In the genomic region with DNA sequence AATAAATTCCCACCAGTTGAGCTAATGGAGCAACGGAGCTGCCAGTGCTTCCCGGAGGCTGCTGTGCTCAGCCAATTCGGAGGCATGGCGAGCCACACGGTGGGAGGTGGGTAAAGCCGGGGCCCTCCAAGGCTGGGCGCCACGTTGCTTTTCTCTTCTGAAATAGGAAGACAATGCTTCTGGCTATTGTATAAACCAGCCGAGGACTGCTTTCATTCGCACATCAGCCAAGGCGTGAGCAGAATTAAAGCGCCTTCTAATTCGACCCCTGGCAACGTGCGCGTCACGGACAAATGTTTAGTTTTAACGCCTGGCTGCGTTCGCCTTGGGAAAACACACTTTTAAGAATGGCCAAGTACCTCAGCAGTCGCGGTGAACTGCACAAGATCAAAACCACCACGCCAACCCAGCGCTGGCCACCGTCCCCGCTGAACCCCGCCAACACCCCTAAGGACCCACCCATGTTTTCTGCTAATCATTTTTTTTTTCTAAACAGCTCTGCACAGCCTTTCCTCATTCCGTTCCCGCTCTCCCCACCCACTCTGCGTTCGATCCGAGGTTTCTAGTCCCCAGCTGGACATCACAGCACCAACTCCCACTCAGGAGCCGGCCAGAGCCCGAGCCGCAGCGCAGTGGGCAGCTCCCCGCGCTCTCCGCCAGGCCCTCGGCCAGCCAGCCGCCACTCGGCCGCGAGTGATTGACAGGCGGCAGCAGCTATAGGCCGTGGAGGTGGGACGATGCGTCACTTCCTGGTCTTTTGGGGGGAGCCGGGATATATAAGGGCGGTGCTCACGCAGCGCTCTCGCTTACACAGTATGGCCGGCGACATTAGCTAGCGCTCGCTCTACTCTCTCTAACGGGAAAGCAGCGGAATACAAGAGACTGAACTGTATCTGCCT, we compare ENCODE assay signal across 8 cellular contexts. TPM values are rescaled to one million over a fixed set of nuclear protein-coding genes. Genes with fewer than 3 reads are reported as not detected.
DNase-seq lines count a peak whose midpoint lies in the region; ATAC-seq, FAIRE-seq and TF ChIP-seq lines count a peak whose summit lies in the region.

A gene (plus strand): TSS at position 805 of the 899 bp plus-strand sequence. CDS start 321 bp downstream, outside the sequence.

- H3K27ac Mint-ChIP-seq in T-cell (peak within 1 kb of the TSS; percentile 98), type B pancreatic cell (peak within 1 kb of the TSS; percentile 99)

- intact Hi-C loops in cardiac septum (cut with DNase I): loop anchor here (1.0 to 10.0 kb wide), 3 partner anchors 59 to 191 kb away; a partner anchor contains a TSS

- peak; percentile 75 for ATAC-seq in HG02840 (IDR thresholded peaks at IDR 0.05; ENCODE audit: low FRiP score, unreplicated experiment)
- peak; percentile 78 to 80 (median 78) for ATAC-seq in T-cell (replicated peaks in 1 of 4)

- 0 to 1% (median 0%) methylated on average over 59 of the region's 59 CpGs for WGBS in adipose tissue, 3 donors

- POLR2A ChIA-PET in T-cell (lab: Charles Lee): interaction anchor here (0.5 to 8.1 kb wide), 56 partner anchors 8 to 1780 kb away, joined by 3 to 311 read pairs (median 4); a partner anchor contains a TSS

- no peaks in the 10 kb centered on the region for H3K27me3 Mint-ChIP-seq in T-cell
- H3K27me3 Mint-ChIP-seq in type B pancreatic cell: peaks cover 2% of the 10 kb centered on the region

- DNase-seq in GM12891 (ENCODE audit: insufficient read length, low spot score) (peak; percentile 84), NCI-H1436 treated with DMSO at 0.1 percent for 48 hours (lab: John Stamatoyannopoulos, UW) (peak; percentile 87), T-cell (peak; percentile 79 to 98 (median 95)), cardiac septum (ENCODE audit: low spot score) (peak; percentile 99), pons (ENCODE audit: low spot score) (peak; percentile 98), type B pancreatic cell (ENCODE audit: extremely low spot score, unreplicated experiment) (peak; percentile 97)

- H3K36me3 Mint-ChIP-seq in T-cell (no peaks in the 10 kb centered on the region), type B pancreatic cell (no peaks in the 10 kb centered on the region)

- CTCF ChIA-PET in T-cell (lab: Charles Lee): interaction anchor here (0.6 to 2.9 kb wide), 15 partner anchors 15 to 939 kb away, joined by 3 to 29 read pairs (median 3); a partner anchor contains a TSS

- H3K27ac ChIP-seq in adipose tissue (ENCODE audit: low read depth, low read length): peak within 1 kb of the TSS; percentile 79

- FAIRE-seq in GM12891 (lab: Jason Lieb, UNC): peak; percentile 97

- TF ChIP-seq CTCF in type B pancreatic cell (conservative IDR thresholded peaks at IDR 0.05): no peak

- H3K9me3 Mint-ChIP-seq in T-cell (no peaks in the 10 kb centered on the region), type B pancreatic cell (no peaks in the 10 kb centered on the region)

- H3K4me1 Mint-ChIP-seq in T-cell (peaks cover 28 to 40% (median 32%) of the 10 kb centered on the region in 3 donors), type B pancreatic cell (ENCODE audit: unreplicated experiment) (peaks cover 22% of the 10 kb centered on the region)

- TF ChIP-seq POLR2A in GM12891 (IDR thresholded peaks at IDR 0.05; ENCODE audit: low read depth, low read length): peak; percentile 100

- H3K4me3 Mint-ChIP-seq in T-cell (peak within 1 kb of the TSS; percentile 97 to 99 (median 98)), type B pancreatic cell (peak within 1 kb of the TSS; percentile 98)

TF ChIP-seq in GM12891, 5 proteins besides CTCF, POLR2A, EP300 and RAD21:
- TF ChIP-seq PAX5 (IDR thresholded peaks at IDR 0.05; ENCODE audit: insufficient read depth, low read length, severe bottlenecking) (peak; percentile 87), TAF1 (IDR thresholded peaks at IDR 0.05; ENCODE audit: low read depth, low read length) (peak; percentile 99), SPI1 (IDR thresholded peaks at IDR 0.05; ENCODE audit: low read depth, low read length) (no peak), POU2F2 (IDR thresholded peaks at IDR 0.05; ENCODE audit: low read depth, low read length) (peak; percentile 94), POLR2AphosphoS5 (IDR thresholded peaks at IDR 0.05; ENCODE audit: low read depth, low read length) (peak; percentile 100)

RNA-seq across cellular contexts. Expression of the gene that starts here (rescaled TPM):
- 48.9 TPM for polyA plus RNA-seq in GM12891 (2012; ENCODE audit: low read depth, missing spikeins)
- 100 to 1,000 TPM in 2 of 5 donors, 10 to 100 TPM in 3; 54.8 to 117 (median 57.6) TPM for total RNA-seq in T-cell
- polyA plus RNA-seq in adipose tissue: 10 to 100 TPM; 14.0 to 52.9 (median 43.0) TPM
- total RNA-seq in cardiac septum: 46.0 TPM
- 58.8 and 84.3 TPM in 2 replicates for total RNA-seq in type B pancreatic cell (ENCODE audit: low replicate concordance)

Comparison
In these comparisons a context has a peak if more than half of its experiments do, and no peak if none do; other contexts are left out.
1. Peak in every context shown above with its lines: DNase-seq, ATAC-seq and H3K27ac ChIP-seq.